In genomic region chr9:93963969-93964368, GRCh38 we compare ENCODE assay signal across 19 cellular contexts. TPM values are rescaled to one million over a fixed set of nuclear protein-coding genes. Genes with fewer than 3 reads are reported as not detected.
"Had no signal": no experiment of that assay in that cellular context is flagged by ENCODE, and none has a peak within 500 bp of the region (broad histone marks: within the 10 kb centered on the region; RNA-seq: fewer than 3 reads in every experiment).

No MANE protein-coding gene starts in this region.

- H3K4me3 Mint-ChIP-seq: activated CD4-positive, alpha-beta T cell treated with anti-CD3 and anti-CD28 coated beads, Interleukin-2, amount 10 ng/mL, durations not matched to agents 24 days and 14 days; activated naive CD8-positive, alpha-beta T cell treated with anti-CD3 and anti-CD28 coated beads for 36 hours; neural crest cell; stimulated activated naive CD8-positive, alpha-beta T cell treated with anti-CD3 and anti-CD28 coated beads, Interleukin-15, Interleukin-2, amounts not matched to agents 100 ng/mL and 50 ng/mL, for 24 hours; T-helper 17 cell; WTC11 had no signal

- DNase-seq: activated CD4-positive, alpha-beta T cell treated with anti-CD3 and anti-CD28 coated beads, Interleukin-2, amount 10 ng/mL, durations not matched to agents 24 days and 14 days; activated gamma-delta T cell; activated naive CD8-positive, alpha-beta T cell treated with anti-CD3 and anti-CD28 coated beads for 36 hours; activated T-cell treated with anti-CD3 and anti-CD28 coated beads, Interleukin-2, amount 50 U/mL, for 1 hour; effector CD4-positive, alpha-beta T cell; foreskin melanocyte; heart right ventricle; islet precursor cell; left ventricle myocardium superior; mesendoderm; stimulated activated CD4-positive, alpha-beta T cell treated with anti-CD3 and anti-CD28 coated beads, Interleukin-15, amount 100 ng/mL, for 24 hours; stimulated activated CD4-positive, alpha-beta T cell treated with anti-CD3 and anti-CD28 coated beads, Interleukin-4, amount 100 ng/mL, for 24 hours; T-helper 17 cell had no signal

- H3K27ac ChIP-seq: breast epithelium, heart right ventricle, thoracic aorta, vagina had no signal

- H3K9me3 Mint-ChIP-seq: activated CD4-positive, alpha-beta T cell treated with anti-CD3 and anti-CD28 coated beads, Interleukin-2, amount 10 ng/mL, durations not matched to agents 24 days and 14 days; activated naive CD8-positive, alpha-beta T cell treated with anti-CD3 and anti-CD28 coated beads for 36 hours; neural crest cell; stimulated activated naive CD8-positive, alpha-beta T cell treated with anti-CD3 and anti-CD28 coated beads, Interleukin-15, Interleukin-2, amounts not matched to agents 100 ng/mL and 50 ng/mL, for 24 hours; WTC11 had no signal

- H3K4me3 ChIP-seq: breast epithelium, heart right ventricle, vagina had no signal

- H3K36me3 Mint-ChIP-seq: activated naive CD8-positive, alpha-beta T cell treated with anti-CD3 and anti-CD28 coated beads for 36 hours; WTC11 had no signal

- H3K9me3 ChIP-seq: breast epithelium, heart right ventricle, thoracic aorta, vagina had no signal

- H3K36me3 ChIP-seq: breast epithelium, heart right ventricle, thoracic aorta, vagina had no signal

- H3K27ac Mint-ChIP-seq: activated CD4-positive, alpha-beta T cell treated with anti-CD3 and anti-CD28 coated beads, Interleukin-2, amount 10 ng/mL, durations not matched to agents 24 days and 14 days; activated naive CD8-positive, alpha-beta T cell treated with anti-CD3 and anti-CD28 coated beads for 36 hours; stimulated activated naive CD8-positive, alpha-beta T cell treated with anti-CD3 and anti-CD28 coated beads, Interleukin-15, Interleukin-2, amounts not matched to agents 100 ng/mL and 50 ng/mL, for 24 hours; T-helper 17 cell; WTC11 had no signal

- ATAC-seq: heart right ventricle, left ventricle myocardium superior, T-helper 17 cell, WTC11 had no signal

RNA-seq across cellular contexts. Expression of gene BARX1, which starts 8.8 kb away (rescaled TPM):
- total RNA-seq: left ventricle myocardium superior, T-helper 17 cell, thoracic aorta, vagina had no signal
